ENCODE assay signal across 1 cellular context in the genomic region with DNA sequence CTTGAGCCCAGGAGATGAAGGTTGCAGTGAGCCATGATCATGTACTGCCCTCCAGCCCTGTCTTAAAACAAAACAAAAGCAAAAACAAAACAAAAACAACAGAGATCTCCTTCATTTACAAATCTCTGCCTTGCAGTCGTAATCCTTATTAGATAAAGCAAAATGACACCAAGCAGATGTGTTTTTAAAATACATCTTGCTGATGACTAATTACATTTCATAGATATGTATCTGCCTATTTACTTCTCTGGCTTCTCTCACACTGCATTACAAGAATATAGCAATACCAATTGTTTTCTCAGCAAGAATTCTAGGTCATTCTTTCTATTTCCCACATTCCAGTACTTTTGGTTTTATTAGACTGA.
TF ChIP-seq lines count a peak whose summit lies in the region.

No MANE protein-coding gene starts in this region.

TF ChIP-seq in GM23338, 12 proteins besides CTCF, POLR2A, EP300 and RAD21 (continued from another document):
- TF ChIP-seq, protein P1, sequence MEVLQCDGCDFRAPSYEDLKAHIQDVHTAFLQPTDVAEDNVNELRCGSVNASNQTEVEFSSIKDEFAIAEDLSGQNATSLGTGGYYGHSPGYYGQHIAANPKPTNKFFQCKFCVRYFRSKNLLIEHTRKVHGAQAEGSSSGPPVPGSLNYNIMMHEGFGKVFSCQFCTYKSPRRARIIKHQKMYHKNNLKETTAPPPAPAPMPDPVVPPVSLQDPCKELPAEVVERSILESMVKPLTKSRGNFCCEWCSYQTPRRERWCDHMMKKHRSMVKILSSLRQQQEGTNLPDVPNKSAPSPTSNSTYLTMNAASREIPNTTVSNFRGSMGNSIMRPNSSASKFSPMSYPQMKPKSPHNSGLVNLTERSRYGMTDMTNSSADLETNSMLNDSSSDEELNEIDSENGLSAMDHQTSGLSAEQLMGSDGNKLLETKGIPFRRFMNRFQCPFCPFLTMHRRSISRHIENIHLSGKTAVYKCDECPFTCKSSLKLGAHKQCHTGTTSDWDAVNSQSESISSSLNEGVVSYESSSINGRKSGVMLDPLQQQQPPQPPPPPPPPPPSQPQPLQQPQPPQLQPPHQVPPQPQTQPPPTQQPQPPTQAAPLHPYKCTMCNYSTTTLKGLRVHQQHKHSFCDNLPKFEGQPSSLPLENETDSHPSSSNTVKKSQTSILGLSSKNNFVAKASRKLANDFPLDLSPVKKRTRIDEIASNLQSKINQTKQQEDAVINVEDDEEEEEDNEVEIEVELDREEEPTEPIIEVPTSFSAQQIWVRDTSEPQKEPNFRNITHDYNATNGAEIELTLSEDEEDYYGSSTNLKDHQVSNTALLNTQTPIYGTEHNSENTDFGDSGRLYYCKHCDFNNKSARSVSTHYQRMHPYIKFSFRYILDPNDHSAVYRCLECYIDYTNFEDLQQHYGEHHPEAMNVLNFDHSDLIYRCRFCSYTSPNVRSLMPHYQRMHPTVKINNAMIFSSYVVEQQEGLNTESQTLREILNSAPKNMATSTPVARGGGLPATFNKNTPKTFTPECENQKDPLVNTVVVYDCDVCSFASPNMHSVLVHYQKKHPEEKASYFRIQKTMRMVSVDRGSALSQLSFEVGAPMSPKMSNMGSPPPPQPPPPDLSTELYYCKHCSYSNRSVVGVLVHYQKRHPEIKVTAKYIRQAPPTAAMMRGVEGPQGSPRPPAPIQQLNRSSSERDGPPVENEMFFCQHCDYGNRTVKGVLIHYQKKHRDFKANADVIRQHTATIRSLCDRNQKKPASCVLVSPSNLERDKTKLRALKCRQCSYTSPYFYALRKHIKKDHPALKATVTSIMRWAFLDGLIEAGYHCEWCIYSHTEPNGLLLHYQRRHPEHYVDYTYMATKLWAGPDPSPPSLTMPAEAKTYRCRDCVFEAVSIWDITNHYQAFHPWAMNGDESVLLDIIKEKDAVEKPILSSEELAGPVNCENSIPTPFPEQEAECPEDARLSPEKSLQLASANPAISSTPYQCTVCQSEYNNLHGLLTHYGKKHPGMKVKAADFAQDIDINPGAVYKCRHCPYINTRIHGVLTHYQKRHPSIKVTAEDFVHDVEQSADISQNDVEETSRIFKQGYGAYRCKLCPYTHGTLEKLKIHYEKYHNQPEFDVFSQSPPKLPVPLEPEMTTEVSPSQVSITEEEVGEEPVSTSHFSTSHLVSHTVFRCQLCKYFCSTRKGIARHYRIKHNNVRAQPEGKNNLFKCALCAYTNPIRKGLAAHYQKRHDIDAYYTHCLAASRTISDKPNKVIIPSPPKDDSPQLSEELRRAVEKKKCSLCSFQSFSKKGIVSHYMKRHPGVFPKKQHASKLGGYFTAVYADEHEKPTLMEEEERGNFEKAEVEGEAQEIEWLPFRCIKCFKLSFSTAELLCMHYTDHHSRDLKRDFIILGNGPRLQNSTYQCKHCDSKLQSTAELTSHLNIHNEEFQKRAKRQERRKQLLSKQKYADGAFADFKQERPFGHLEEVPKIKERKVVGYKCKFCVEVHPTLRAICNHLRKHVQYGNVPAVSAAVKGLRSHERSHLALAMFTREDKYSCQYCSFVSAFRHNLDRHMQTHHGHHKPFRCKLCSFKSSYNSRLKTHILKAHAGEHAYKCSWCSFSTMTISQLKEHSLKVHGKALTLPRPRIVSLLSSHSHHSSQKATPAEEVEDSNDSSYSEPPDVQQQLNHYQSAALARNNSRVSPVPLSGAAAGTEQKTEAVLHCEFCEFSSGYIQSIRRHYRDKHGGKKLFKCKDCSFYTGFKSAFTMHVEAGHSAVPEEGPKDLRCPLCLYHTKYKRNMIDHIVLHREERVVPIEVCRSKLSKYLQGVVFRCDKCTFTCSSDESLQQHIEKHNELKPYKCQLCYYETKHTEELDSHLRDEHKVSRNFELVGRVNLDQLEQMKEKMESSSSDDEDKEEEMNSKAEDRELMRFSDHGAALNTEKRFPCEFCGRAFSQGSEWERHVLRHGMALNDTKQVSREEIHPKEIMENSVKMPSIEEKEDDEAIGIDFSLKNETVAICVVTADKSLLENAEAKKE (CRISPR knock-in tag; IDR thresholded peaks at IDR 0.05) = no peak
- TF ChIP-seq, protein P2, sequence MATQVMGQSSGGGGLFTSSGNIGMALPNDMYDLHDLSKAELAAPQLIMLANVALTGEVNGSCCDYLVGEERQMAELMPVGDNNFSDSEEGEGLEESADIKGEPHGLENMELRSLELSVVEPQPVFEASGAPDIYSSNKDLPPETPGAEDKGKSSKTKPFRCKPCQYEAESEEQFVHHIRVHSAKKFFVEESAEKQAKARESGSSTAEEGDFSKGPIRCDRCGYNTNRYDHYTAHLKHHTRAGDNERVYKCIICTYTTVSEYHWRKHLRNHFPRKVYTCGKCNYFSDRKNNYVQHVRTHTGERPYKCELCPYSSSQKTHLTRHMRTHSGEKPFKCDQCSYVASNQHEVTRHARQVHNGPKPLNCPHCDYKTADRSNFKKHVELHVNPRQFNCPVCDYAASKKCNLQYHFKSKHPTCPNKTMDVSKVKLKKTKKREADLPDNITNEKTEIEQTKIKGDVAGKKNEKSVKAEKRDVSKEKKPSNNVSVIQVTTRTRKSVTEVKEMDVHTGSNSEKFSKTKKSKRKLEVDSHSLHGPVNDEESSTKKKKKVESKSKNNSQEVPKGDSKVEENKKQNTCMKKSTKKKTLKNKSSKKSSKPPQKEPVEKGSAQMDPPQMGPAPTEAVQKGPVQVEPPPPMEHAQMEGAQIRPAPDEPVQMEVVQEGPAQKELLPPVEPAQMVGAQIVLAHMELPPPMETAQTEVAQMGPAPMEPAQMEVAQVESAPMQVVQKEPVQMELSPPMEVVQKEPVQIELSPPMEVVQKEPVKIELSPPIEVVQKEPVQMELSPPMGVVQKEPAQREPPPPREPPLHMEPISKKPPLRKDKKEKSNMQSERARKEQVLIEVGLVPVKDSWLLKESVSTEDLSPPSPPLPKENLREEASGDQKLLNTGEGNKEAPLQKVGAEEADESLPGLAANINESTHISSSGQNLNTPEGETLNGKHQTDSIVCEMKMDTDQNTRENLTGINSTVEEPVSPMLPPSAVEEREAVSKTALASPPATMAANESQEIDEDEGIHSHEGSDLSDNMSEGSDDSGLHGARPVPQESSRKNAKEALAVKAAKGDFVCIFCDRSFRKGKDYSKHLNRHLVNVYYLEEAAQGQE (IDR thresholded peaks at IDR 0.05; ENCODE audit: unreplicated experiment) = no peak
- TF ChIP-seq ZNF114 (CRISPR knock-in tag; IDR thresholded peaks at IDR 0.05) (no peak), EZH2phosphoT487 (IDR thresholded peaks at IDR 0.05; ENCODE audit: unreplicated experiment) (no peak), JUNB (IDR thresholded peaks at IDR 0.05; ENCODE audit: unreplicated experiment) (no peak), CREB1 (CRISPR knock-in tag; IDR thresholded peaks at IDR 0.05; ENCODE audit: low read depth) (no peak)
